In genomic region chr6:88808381-88808780, GRCh38 we compare ENCODE assay signal across 29 cellular contexts.
"Had no signal": no experiment of that assay in that cellular context is flagged by ENCODE, and none has a peak within 500 bp of the region (broad histone marks: within the 10 kb centered on the region; RNA-seq: fewer than 3 reads in every experiment).

No MANE protein-coding gene starts in this region.

- H3K27ac Mint-ChIP-seq: naive thymus-derived CD8-positive, alpha-beta T cell; nephron; stimulated activated naive B cell treated with anti-CD40 and anti-IgM and Interleukin-4, amounts not matched to agents 10 μg/mL and 1 μg/mL and 100 μg/mL, for 72 hours had no signal

- H3K36me3 ChIP-seq: lower lobe of right lung, pancreas, prostate gland, thyroid gland, upper lobe of left lung, vagina had no signal

- H3K27me3 Mint-ChIP-seq: naive thymus-derived CD8-positive, alpha-beta T cell; stimulated activated naive B cell treated with anti-CD40 and anti-IgM and Interleukin-4, amounts not matched to agents 10 μg/mL and 1 μg/mL and 100 μg/mL, for 72 hours had no signal

- H3K9me3 ChIP-seq: pancreas, prostate gland, stomach, testis, thyroid gland, vagina had no signal

- DNase-seq: immature natural killer cell; kidney; left colon; left lung; lower lobe of right lung; mammary epithelial cell; naive thymus-derived CD8-positive, alpha-beta T cell; nucleus accumbens; pancreas; posterior cingulate gyrus; retina; right cardiac atrium; stimulated activated CD4-positive, alpha-beta T cell treated with anti-CD3 and anti-CD28 coated beads, Interleukin-12 subunit alpha, Interleukin-12 subunit beta, amount 100 ng/mL, for 4 hours; stimulated activated CD4-positive, alpha-beta T cell treated with anti-CD3 and anti-CD28 coated beads, Interleukin-15, amount 100 ng/mL, for 24 hours; stimulated activated CD4-positive, alpha-beta T cell treated with anti-CD3 and anti-CD28 coated beads, Interleukin-2, amount 100 ng/mL, for 24 hours; stimulated activated CD4-positive, alpha-beta T cell treated with anti-CD3 and anti-CD28 coated beads, Interleukin-4, amount 100 ng/mL, for 1 hour; stimulated activated naive B cell treated with anti-CD40 and anti-IgM and Interleukin-4, amounts not matched to agents 10 μg/mL and 1 μg/mL and 100 μg/mL, for 72 hours; stimulated activated naive CD8-positive, alpha-beta T cell treated with anti-CD3 and anti-CD28 coated beads, Interleukin-15, Interleukin-2, amounts not matched to agents 100 U/mL and 50 U/mL, for 24 hours; stomach; testis; thyroid gland; transverse colon; upper lobe of left lung had no signal

- H3K4me1 ChIP-seq: left lung, lower lobe of right lung, pancreas, prostate gland, stomach, testis, transverse colon, upper lobe of left lung, vagina had no signal

- H3K27me3 ChIP-seq: left lung, pancreas, stomach, testis, thyroid gland, transverse colon, upper lobe of left lung, vagina had no signal

- H3K4me3 Mint-ChIP-seq: immature natural killer cell; naive thymus-derived CD8-positive, alpha-beta T cell; nephron; neural crest cell; stimulated activated naive B cell treated with anti-CD40 and anti-IgM and Interleukin-4, amounts not matched to agents 10 μg/mL and 1 μg/mL and 100 μg/mL, for 72 hours had no signal

- ATAC-seq: left colon; left lung; lower lobe of right lung; naive thymus-derived CD8-positive, alpha-beta T cell; pancreas; right cardiac atrium; sciatic nerve; stimulated activated naive B cell treated with anti-CD40 and anti-IgM and Interleukin-4, amounts not matched to agents 10 μg/mL and 1 μg/mL and 100 μg/mL, for 72 hours; stimulated activated naive CD8-positive, alpha-beta T cell treated with anti-CD3 and anti-CD28 coated beads, Interleukin-15, Interleukin-2, amounts not matched to agents 100 U/mL and 50 U/mL, for 24 hours had no signal

- H3K4me3 ChIP-seq: left lung, lower lobe of right lung, pancreas, prostate gland, skin epidermis, stomach, testis, thyroid gland, transverse colon, upper lobe of left lung, vagina had no signal

- H3K27ac ChIP-seq: left lung, lower lobe of right lung, pancreas, prostate gland, skin epidermis, stomach, testis, thyroid gland, transverse colon, upper lobe of left lung, vagina had no signal

- H3K4me1 Mint-ChIP-seq: neural crest cell had no signal
